In genomic region chr17:82497483-82498405, GRCh38 we compare ENCODE assay signal across 1 cellular context.
TF ChIP-seq lines count a peak whose summit lies in the region.

No MANE protein-coding gene starts in this region.

TF ChIP-seq in GM23338, 12 proteins besides CTCF, POLR2A, EP300 and RAD21 (continued from another document):
- TF ChIP-seq ZNF462 (CRISPR knock-in tag; IDR thresholded peaks at IDR 0.05) (no peak), STAT1 (IDR thresholded peaks at IDR 0.05; ENCODE audit: unreplicated experiment) (no peak)
